In the genomic region with DNA sequence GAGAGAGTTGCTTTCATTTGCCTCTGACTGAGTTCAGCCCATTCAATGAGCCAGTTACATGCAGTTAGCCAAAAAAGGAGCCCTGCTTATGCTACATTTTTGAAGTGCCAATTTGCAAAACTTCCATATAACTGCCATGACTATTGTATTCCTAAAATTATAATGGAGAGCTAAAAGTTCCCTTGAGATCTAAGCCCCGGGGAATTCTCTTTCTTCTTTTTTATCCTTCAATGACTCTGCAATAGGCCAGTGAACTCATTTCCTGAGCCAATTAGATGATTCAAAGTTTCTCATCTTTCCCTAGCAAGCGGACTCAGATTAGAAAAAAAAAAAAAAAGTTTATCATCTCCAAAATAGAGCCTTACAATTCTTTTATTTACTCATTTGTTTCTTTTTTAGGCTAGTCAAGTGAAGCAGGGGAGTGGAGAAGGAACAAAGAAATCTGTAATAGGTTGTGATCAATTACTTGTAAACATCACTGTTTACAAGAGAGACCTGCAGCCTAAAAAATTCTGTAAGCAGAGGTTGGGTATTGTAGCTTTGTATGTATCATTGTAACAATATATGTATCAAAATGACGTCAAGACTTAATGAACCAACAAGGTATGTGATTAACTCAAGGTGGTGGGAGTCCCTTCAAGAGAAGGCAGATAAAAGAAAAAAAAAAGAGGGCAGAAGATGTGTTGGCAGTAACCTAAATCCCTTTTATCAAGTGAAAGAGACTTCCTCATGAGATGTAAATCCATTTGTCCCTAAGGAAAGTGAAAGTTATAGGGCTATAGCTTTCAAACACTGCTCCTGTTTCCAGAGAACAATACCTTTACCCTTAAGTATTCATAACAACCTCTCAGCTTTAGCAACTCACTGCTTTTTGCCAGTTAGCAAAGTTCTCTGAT, we compare ENCODE assay signal across 13 cellular contexts. TPM values are rescaled to one million over a fixed set of nuclear protein-coding genes. Genes with fewer than 3 reads are reported as not detected.
DNase-seq lines count a peak whose midpoint lies in the region; TF ChIP-seq lines count a peak whose summit lies in the region.
"Had no signal": no experiment of that assay in that cellular context is flagged by ENCODE, and none has a peak within 500 bp of the region (broad histone marks: within the 10 kb centered on the region; RNA-seq: fewer than 3 reads in every experiment).

No MANE protein-coding gene starts in this region.

- H3K9me3 Mint-ChIP-seq in activated CD4-positive, alpha-beta memory T cell treated with anti-CD3 and anti-CD28 coated beads, Interleukin-2, amount 10 ng/mL, durations not matched to agents 7 days and 5 days = peaks cover 5% of the 10 kb centered on the region
- H3K9me3 Mint-ChIP-seq: CD4-positive, alpha-beta memory T cell had no signal

- H3K4me3 Mint-ChIP-seq in activated CD4-positive, alpha-beta memory T cell treated with anti-CD3 and anti-CD28 coated beads, Interleukin-2, amount 10 ng/mL, durations not matched to agents 7 days and 5 days = no peak overlapping the region
- H3K4me3 Mint-ChIP-seq: CD4-positive, alpha-beta memory T cell had no signal

- H3K27ac Mint-ChIP-seq in activated CD4-positive, alpha-beta memory T cell treated with anti-CD3 and anti-CD28 coated beads, Interleukin-2, amount 10 ng/mL, durations not matched to agents 7 days and 5 days = peak overlapping the region; percentile 40
- H3K27ac Mint-ChIP-seq: progenitor cell of endocrine pancreas had no signal

- peaks cover 14% of the 10 kb centered on the region for H3K36me3 Mint-ChIP-seq in activated CD4-positive, alpha-beta memory T cell treated with anti-CD3 and anti-CD28 coated beads, Interleukin-2, amount 10 ng/mL, durations not matched to agents 7 days and 5 days (ENCODE audit: low read depth)
- H3K36me3 Mint-ChIP-seq: CD4-positive, alpha-beta memory T cell had no signal

- no peaks in the 10 kb centered on the region for H3K9me3 ChIP-seq in BE2C
- H3K9me3 ChIP-seq: adrenal gland, upper lobe of left lung had no signal

- peaks cover 44% of the 10 kb centered on the region for H3K27me3 ChIP-seq in BE2C
- H3K27me3 ChIP-seq: upper lobe of left lung had no signal

- H3K36me3 ChIP-seq in BE2C = no peaks in the 10 kb centered on the region
- H3K36me3 ChIP-seq: adrenal gland, upper lobe of left lung had no signal

- DNase-seq in A172 (ENCODE audit: low spot score) (peak; percentile 30), GM03348 (ENCODE audit: low spot score) (peak; percentile 67), fibroblast of the aortic adventitia (ENCODE audit: low read depth) (peak; percentile 92), Kasumi-1 (lab: John Stamatoyannopoulos, UW) (no peak), hippocampal formation (lab: John Stamatoyannopoulos, UW) (no peak), head of caudate nucleus (no peak), BE2C (no peak)
- no peak for DNase-seq in activated CD4-positive, alpha-beta memory T cell treated with anti-CD3 and anti-CD28 coated beads, Interleukin-2, amount 10 ng/mL, durations not matched to agents 7 days and 5 days
- DNase-seq: adrenal gland; CD4-positive, alpha-beta memory T cell; left ventricle myocardium superior; upper lobe of left lung had no signal

- H3K4me3 ChIP-seq in fibroblast of the aortic adventitia (ENCODE audit: low read depth, low read length) (no peak overlapping the region), BE2C (ENCODE audit: low read depth, low read length) (no peak overlapping the region)
- H3K4me3 ChIP-seq: adrenal gland, upper lobe of left lung had no signal

- intact Hi-C loops in head of caudate nucleus (cut with DNase I) = no loop called here

- H3K4me1 Mint-ChIP-seq in activated CD4-positive, alpha-beta memory T cell treated with anti-CD3 and anti-CD28 coated beads, Interleukin-2, amount 10 ng/mL, durations not matched to agents 7 days and 5 days = peaks cover 36% of the 10 kb centered on the region

- no peak for TF ChIP-seq CTCF in fibroblast of the aortic adventitia (IDR thresholded peaks at IDR 0.05; ENCODE audit: insufficient read depth, low read length)
- TF ChIP-seq CTCF in BE2C (IDR thresholded peaks at IDR 0.05; ENCODE audit: low read depth, low read length) = no peak

- CTCF ChIA-PET in activated CD4-positive, alpha-beta memory T cell treated with anti-CD3 and anti-CD28 coated beads, Interleukin-2, amount 10 ng/mL, durations not matched to agents 7 days and 5 days (lab: Charles Lee) = interaction anchor here (0.7 to 1.0 kb wide), 2 partner anchors 8 to 354 kb away, joined by 3 to 6 read pairs; no protein-coding TSS in a partner anchor

- H3K4me1 ChIP-seq in BE2C = no peaks in the 10 kb centered on the region
- H3K4me1 ChIP-seq: upper lobe of left lung had no signal

- H3K27me3 Mint-ChIP-seq in activated CD4-positive, alpha-beta memory T cell treated with anti-CD3 and anti-CD28 coated beads, Interleukin-2, amount 10 ng/mL, durations not matched to agents 7 days and 5 days = no peaks in the 10 kb centered on the region
- H3K27me3 Mint-ChIP-seq: CD4-positive, alpha-beta memory T cell had no signal

- POLR2A ChIA-PET in activated CD4-positive, alpha-beta memory T cell treated with anti-CD3 and anti-CD28 coated beads, Interleukin-2, amount 10 ng/mL, durations not matched to agents 7 days and 5 days (lab: Charles Lee) = interaction anchor here (0.6 to 2.4 kb wide), 2 partner anchors 39 to 50 kb away, joined by 3 to 11 read pairs; a partner anchor contains a TSS

RNA-seq across cellular contexts. Expression of a gene that starts 48.7 kb away (rescaled TPM):
- total RNA-seq in A172 (2014; rRNA removed; shearing (Covaris generic)) = 10.3 and 11.0 TPM in 2 replicates
- 1 to 10 TPM; 1.2 to 1.9 TPM for total RNA-seq in activated CD4-positive, alpha-beta memory T cell treated with anti-CD3 and anti-CD28 coated beads, Interleukin-2, amount 10 ng/mL, durations not matched to agents 7 days and 5 days
- 5.4 and 6.8 TPM in 2 replicates for total RNA-seq in fibroblast of the aortic adventitia (ENCODE audit: low replicate concordance)
- polyA plus RNA-seq in BE2C (2012; ENCODE audit: insufficient read depth, insufficient read length, low read depth) = 0.20 TPM

RNA-seq across cellular contexts. Expression of a gene that starts 49.6 kb away (rescaled TPM):
- 52.8 and 53.9 TPM in 2 replicates for total RNA-seq in A172 (2014; rRNA removed; shearing (Covaris generic))
- total RNA-seq in activated CD4-positive, alpha-beta memory T cell treated with anti-CD3 and anti-CD28 coated beads, Interleukin-2, amount 10 ng/mL, durations not matched to agents 7 days and 5 days = 10 to 100 TPM; 79.7 to 80.5 TPM
- total RNA-seq in fibroblast of the aortic adventitia (ENCODE audit: low replicate concordance) = 56.1 and 60.3 TPM in 2 replicates
- polyA plus RNA-seq in BE2C (2012; ENCODE audit: insufficient read depth, insufficient read length, low read depth) = 27.9 TPM

Comparison
In these comparisons a context has a peak if more than half of its experiments do, and no peak if none do; other contexts are left out.
1. DNase-seq: peak in A172 (single experiment), GM03348 (single experiment) and fibroblast of the aortic adventitia (single experiment); none in activated CD4-positive, alpha-beta memory T cell treated with anti-CD3 and anti-CD28 coated beads, Interleukin-2, amount 10 ng/mL, durations not matched to agents 7 days and 5 days (single experiment), Kasumi-1 (0 of 2), hippocampal formation (0 of 2), head of caudate nucleus (0 of 42) and BE2C (single experiment).